10 cellular contexts compared by ENCODE assay signal in the genomic region with DNA sequence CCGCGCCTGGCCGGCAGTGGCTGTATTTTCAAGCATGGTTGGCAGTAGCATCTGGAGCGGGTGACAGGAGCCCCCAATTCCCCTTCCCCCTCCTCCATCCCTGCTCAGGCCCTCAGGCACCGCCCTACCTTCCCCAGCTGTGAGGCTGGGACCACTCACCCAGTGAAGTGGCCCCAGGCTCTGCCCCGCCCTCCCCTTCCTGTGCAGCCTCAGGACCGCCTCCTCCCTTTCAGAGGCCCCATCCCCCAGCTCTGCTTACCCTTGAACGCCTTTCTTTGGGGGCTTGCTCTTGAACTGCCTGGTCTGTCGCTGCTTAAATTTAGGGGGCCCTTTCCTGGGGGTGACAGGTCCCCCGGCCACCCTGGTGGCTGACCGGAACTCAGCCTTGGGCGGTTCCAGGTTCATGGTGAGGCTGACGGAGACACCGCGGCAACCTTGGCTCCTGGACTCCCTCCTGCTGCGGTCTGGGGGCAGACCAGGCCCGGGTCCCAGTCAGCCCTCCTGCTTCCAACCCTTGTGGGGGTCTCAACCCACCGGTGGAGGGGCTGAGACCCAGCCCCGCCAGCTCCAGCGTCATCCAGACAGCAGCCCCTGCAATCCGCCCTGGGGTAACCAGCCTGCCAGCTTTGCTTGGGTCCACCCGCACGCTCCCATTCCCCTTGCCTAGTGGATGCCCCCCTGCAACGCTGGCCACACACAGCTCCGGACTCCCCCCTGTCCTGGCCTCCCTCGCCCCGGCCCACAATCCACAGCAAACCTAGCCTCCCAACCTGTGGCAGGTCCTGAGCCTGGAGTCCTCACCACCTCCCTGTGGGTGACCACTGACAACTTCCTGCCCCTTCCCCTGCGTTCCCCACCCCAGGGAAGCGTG. TPM values are rescaled to one million over a fixed set of nuclear protein-coding genes. Genes with fewer than 3 reads are reported as not detected.
DNase-seq lines count a peak whose midpoint lies in the region; ATAC-seq, FAIRE-seq and TF ChIP-seq lines count a peak whose summit lies in the region.
"Had no signal": no experiment of that assay in that cellular context is flagged by ENCODE, and none has a peak within 500 bp of the region (broad histone marks: within the 10 kb centered on the region; RNA-seq: fewer than 3 reads in every experiment).

No MANE protein-coding gene starts in this region.

- peaks cover 13 to 15% of the 10 kb centered on the region in 2 donors for H3K27me3 Mint-ChIP-seq in CD4-positive, alpha-beta memory T cell
- peaks cover 2% of the 10 kb centered on the region for H3K27me3 Mint-ChIP-seq in H9 (ENCODE audit: low read depth)

- peak; percentile 84 for ATAC-seq in GM12878
- no peak for ATAC-seq in GM19463 (IDR thresholded peaks at IDR 0.05; ENCODE audit: unreplicated experiment)
- ATAC-seq: left cardiac atrium had no signal

- no peak overlapping the region for H4K91ac ChIP-seq in H9 (ENCODE audit: insufficient read length, low read depth, low read length)

- no peak for TF ChIP-seq POLR2A in GM12878 (IDR thresholded peaks at IDR 0.05; ENCODE audit: low read depth, low read length)

- no peak for FAIRE-seq in GM12878 (lab: Jason Lieb, UNC)

- peaks cover 4% of the 10 kb centered on the region for H3K23me2 ChIP-seq in H9 (ENCODE audit: insufficient read length, low read depth, low read length, poor library complexity, severe bottlenecking)

- H2AK5ac ChIP-seq in H9 (ENCODE audit: insufficient read length, low read length): no peak overlapping the region

- no peak overlapping the region for H2BK15ac ChIP-seq in H9 (ENCODE audit: low read depth, low read length)

- no peak for TF ChIP-seq EP300 in GM12878 (IDR thresholded peaks at IDR 0.05; ENCODE audit: borderline replicate concordance in 1 of 2, control insufficient read depth in 1 of 2, low read depth in 2 of 2, low read length in 2 of 2)

- RAD21 ChIA-PET in GM12878 (lab: Charles Lee; ENCODE audit: unreplicated experiment): no interaction called here

- no TSS peak for BruUV-seq in GM12878 (replicated peaks; lab: Mats Ljungman, UMichigan)

- no peak overlapping the region for H3K23ac ChIP-seq in H9 (ENCODE audit: insufficient read length, low read depth, low read length)

- no peaks in the 10 kb centered on the region for H3K79me1 ChIP-seq in H9 (ENCODE audit: insufficient read depth, low read depth, low read length, poor library complexity, severe bottlenecking)

- H2AFZ ChIP-seq in H9 (ENCODE audit: low read length) (no peak overlapping the region), GM12878 (ENCODE audit: control insufficient read depth, low read depth, low read length) (peak overlapping the region; percentile 53)

- no peak overlapping the region for H4K8ac ChIP-seq in H9 (replicated peaks; ENCODE audit: insufficient read length, low read depth, low read length)

- peaks cover 5 to 24% (median 9%) of the 10 kb centered on the region in 4 donors for H3K4me1 Mint-ChIP-seq in CD4-positive, alpha-beta memory T cell
- H3K4me1 Mint-ChIP-seq in H9: peaks cover 10 to 17% of the 10 kb centered on the region in 2 experiments

- no peak overlapping the region for H4K5ac ChIP-seq in H9 (ENCODE audit: insufficient read length, low read depth, low read length)

- no CpG with 5 or more reads among the region's 29 CpGs for WGBS in H9 (ENCODE audit: extremely low coverage, insufficient read length, low lambda C conversion rate)
- WGBS in GM12878 (ENCODE audit: insufficient coverage, insufficient replicate concordance, low lambda C conversion rate, missing lambda C conversion rate): 25% methylated on average over 26 of the region's 29 CpGs

- H3K18ac ChIP-seq in H9 (ENCODE audit: insufficient read length, low read depth, low read length): peak overlapping the region; percentile 25

- H3K4me3 ChIP-seq in CD4-positive, alpha-beta memory T cell (ENCODE audit: low read length in 2 of 2): no peak overlapping the region
- peak overlapping the region; percentile 61 for H3K4me3 ChIP-seq in GM12878
- peak overlapping the region; percentile 30 for H3K4me3 ChIP-seq in mononuclear cell (ENCODE audit: low read length)

- TF ChIP-seq RAD21 in GM12878 (IDR thresholded peaks at IDR 0.05; ENCODE audit: insufficient read depth, low read depth, low read length): no peak

- no peak for DNase-seq in CD4-positive, alpha-beta memory T cell
- peak; percentile 88 for DNase-seq in H9
- no peak for DNase-seq in GM12878 (ENCODE audit: low read depth, low spot score)
- DNase-seq in G401 (ENCODE audit: low spot score): no peak
- no peak for DNase-seq in cerebellum (ENCODE audit: low spot score)
- DNase-seq in stimulated activated CD4-positive, alpha-beta T cell treated with anti-CD3 and anti-CD28 coated beads, Interleukin-2, amount 100 ng/mL, for 24 hours: no peak
- DNase-seq: left cardiac atrium, transverse colon had no signal

- POLR2A ChIA-PET in CD4-positive, alpha-beta memory T cell (lab: Charles Lee; ENCODE audit: partially characterized antibody): no interaction called here
- POLR2A ChIA-PET in GM12878 (lab: Charles Lee): no interaction called here

- no peaks in the 10 kb centered on the region for H3K36me3 Mint-ChIP-seq in CD4-positive, alpha-beta memory T cell
- H3K36me3 Mint-ChIP-seq in H9 (ENCODE audit: insufficient read depth in 1 of 3, low read depth in 3 of 3): no peaks in the 10 kb centered on the region

- H3K79me2 ChIP-seq in H9 (ENCODE audit: insufficient read depth, low read length) (no peaks in the 10 kb centered on the region), GM12878 (ENCODE audit: control insufficient read depth, insufficient read depth, low read length) (no peaks in the 10 kb centered on the region)

- H3K27ac Mint-ChIP-seq in CD4-positive, alpha-beta memory T cell: peak overlapping the region in 1 of 7 donors; percentile 30
- no peak overlapping the region for H3K27ac Mint-ChIP-seq in H9

- CTCF ChIA-PET in CD4-positive, alpha-beta memory T cell (lab: Charles Lee; ENCODE audit: partially characterized antibody): no interaction called here
- CTCF ChIA-PET in GM12878 (lab: Yijun Ruan, JAX): no interaction called here

- no peaks in the 10 kb centered on the region for H3K36me3 ChIP-seq in CD4-positive, alpha-beta memory T cell (ENCODE audit: insufficient read depth, low read length)
- H3K36me3 ChIP-seq in GM12878 (ENCODE audit: control insufficient read depth in 2 of 2, insufficient read depth in 2 of 2, low read length in 1 of 2): no peaks in the 10 kb centered on the region
- H3K36me3 ChIP-seq: transverse colon had no signal

- peak overlapping the region; percentile 67 for H3K14ac ChIP-seq in H9 (ENCODE audit: insufficient read depth, low read length)

- H4K20me1 ChIP-seq in H9 (ENCODE audit: control insufficient read depth, insufficient read depth, insufficient read length) (no peaks in the 10 kb centered on the region), GM12878 (ENCODE audit: control insufficient read depth, insufficient read depth) (no peaks in the 10 kb centered on the region)

- peaks cover 0 to 4% (median 0%) of the 10 kb centered on the region in 8 donors for H3K9me3 Mint-ChIP-seq in CD4-positive, alpha-beta memory T cell
- H3K9me3 Mint-ChIP-seq in H9: no peaks in the 10 kb centered on the region; a peak in 2 of 5 replicates

- SMC1A ChIA-PET in GM12878 (lab: Charles Lee; ENCODE audit: uncharacterized antibody, unreplicated experiment): no interaction called here

- no peak overlapping the region for H2BK20ac ChIP-seq in H9 (ENCODE audit: low read depth, low read length, poor library complexity, severe bottlenecking)

- H3K27ac ChIP-seq in CD4-positive, alpha-beta memory T cell (ENCODE audit: low read depth, low read length): no peak overlapping the region
- H3K27ac ChIP-seq in H9 (ENCODE audit: insufficient read length, low read depth, low read length): no peak overlapping the region
- no peak overlapping the region for H3K27ac ChIP-seq in GM12878 (ENCODE audit: control insufficient read depth, insufficient read depth)
- H3K27ac ChIP-seq: transverse colon had no signal

- no peak overlapping the region for H2BK120ac ChIP-seq in H9 (ENCODE audit: low read depth, low read length, poor library complexity, severe bottlenecking)

- no peak for TF ChIP-seq CTCF in H9 (conservative IDR thresholded peaks at IDR 0.05)
- TF ChIP-seq CTCF in GM12878 (IDR thresholded peaks at IDR 0.05 in 2 of 3, conservative IDR thresholded peaks at IDR 0.05 in 1 of 3; ENCODE audit: control insufficient read depth in 2 of 3, extremely low read depth in 1 of 3, insufficient read depth in 1 of 3, low read depth in 3 of 3, low read length in 3 of 3): no peak

- no peak overlapping the region for H2BK5ac ChIP-seq in H9 (ENCODE audit: insufficient read length, low read length)

- no peak overlapping the region for H3K4ac ChIP-seq in H9 (ENCODE audit: low read depth, low read length)

- no peak overlapping the region for H3T11ph ChIP-seq in H9 (ENCODE audit: low read length)

- H3K27me3 ChIP-seq in CD4-positive, alpha-beta memory T cell (ENCODE audit: insufficient read depth, low read length): no peaks in the 10 kb centered on the region
- H3K27me3 ChIP-seq in H9 (ENCODE audit: insufficient read depth, low read length): no peaks in the 10 kb centered on the region; the same call in 1 of the 2 replicates
- H3K27me3 ChIP-seq in GM12878 (replicated peaks in 1 of 2; ENCODE audit: control insufficient read depth in 2 of 2, insufficient read depth in 2 of 2, low read length in 1 of 2): no peaks in the 10 kb centered on the region; a peak in 2 of 4 replicates
- peaks cover 5% of the 10 kb centered on the region for H3K27me3 ChIP-seq in mononuclear cell (ENCODE audit: insufficient read depth, low read length)

- H3K9me3 ChIP-seq in CD4-positive, alpha-beta memory T cell (ENCODE audit: control insufficient read depth in 1 of 2, low read length in 2 of 2): no peaks in the 10 kb centered on the region
- H3K9me3 ChIP-seq in H9 (ENCODE audit: control insufficient read depth, low read depth, low read length) (no peaks in the 10 kb centered on the region), GM12878 (replicated peaks; ENCODE audit: control insufficient read depth, insufficient read depth, low read length) (peaks cover 6% of the 10 kb centered on the region; the same call in 2 of the 3 replicates), mononuclear cell (ENCODE audit: low read depth, low read length) (no peaks in the 10 kb centered on the region)

- no peak overlapping the region for H2BK12ac ChIP-seq in H9 (ENCODE audit: insufficient read length, low read depth, low read length)

- in situ Hi-C loops in GM12878 (cut with MboI) (no loop called here), G401 (cut with HindIII; ENCODE audit: low sequenced_read_pairs) (no loop called here)

- peak overlapping the region in 7 of 8 donors; percentile 6 to 71 (median 48) for H3K4me3 Mint-ChIP-seq in CD4-positive, alpha-beta memory T cell
- peak overlapping the region; percentile 44 to 68; a peak in 4 of 5 replicates for H3K4me3 Mint-ChIP-seq in H9

- H3K9ac ChIP-seq in H9 (ENCODE audit: extremely low read depth, insufficient read length, low read length) (no peak overlapping the region), GM12878 (ENCODE audit: control insufficient read depth, insufficient read depth, low read length) (peak overlapping the region; percentile 32; the same call in 1 of the 2 replicates)

- peaks cover 20% of the 10 kb centered on the region for H3K4me1 ChIP-seq in CD4-positive, alpha-beta memory T cell (ENCODE audit: insufficient read depth, low read length)
- H3K4me1 ChIP-seq in H9 (ENCODE audit: insufficient read depth, low read length) (peaks cover 3% of the 10 kb centered on the region; the same call in 1 of the 2 replicates), GM12878 (ENCODE audit: control insufficient read depth, insufficient read depth, low read length) (peaks cover 8% of the 10 kb centered on the region; the same call in 1 of the 2 replicates), mononuclear cell (ENCODE audit: insufficient read depth, low read length) (peaks cover 18% of the 10 kb centered on the region)
- H3K4me1 ChIP-seq: transverse colon had no signal

- no peak overlapping the region for H3K56ac ChIP-seq in H9 (ENCODE audit: insufficient read length, low read depth, low read length)

- H3K4me2 ChIP-seq in H9 (ENCODE audit: insufficient read depth, insufficient read length, low read length): peak overlapping the region; percentile 28
- H3K4me2 ChIP-seq in GM12878 (ENCODE audit: control insufficient read depth, insufficient read depth): peak overlapping the region; percentile 73

- intact Hi-C loops in CD4-positive, alpha-beta memory T cell (cut with micrococcal nuclease): no loop called here
- intact Hi-C loops in GM12878 (cut with micrococcal nuclease; ENCODE audit: unreplicated experiment): no loop called here

RNA-seq across cellular contexts. Expression of a gene that starts 3.2 kb away (rescaled TPM):
- 1 to 10 TPM in 1 of 2 experiments, under 1 TPM in 1; 0.87 to 1.3 TPM for total RNA-seq in CD4-positive, alpha-beta memory T cell
- 1 to 10 TPM in 1 of 2 donors, under 1 TPM in 1; 0.83 to 1.2 TPM for polyA plus RNA-seq in CD4-positive, alpha-beta memory T cell
- total RNA-seq in H9 (2021) (5.7 TPM in 2 replicates), GM12878 (2014; rRNA removed) (7.8 and 12.1 TPM in 2 replicates), GM12878 (2014; rRNA removed; fragmentation: Illumina TruSeq; extraction: Trizol) (1.5 and 3.5 TPM in 2 replicates), GM12878 (2021) (6.0 and 8.3 TPM in 2 replicates), mononuclear cell (2.1 TPM), cerebellum (not detected)
- not detected in 2 replicates for total RNA-seq in GM12878 (2013; cell fraction: nucleolus; rRNA removed)
- 10.5 TPM for polyA plus RNA-seq in GM12878 (2011; ENCODE audit: low read depth)
- polyA plus RNA-seq in GM12878 (2011; rRNA removed) (0.37 and 1.8 TPM in 2 replicates), GM12878 (2014; fragmentation: Illumina TruSeq; extraction: Trizol) (7.0 and 8.0 TPM in 2 replicates), GM12878 (2014; fragmentation: Nextera tagmentation; extraction: Ambion mirVana) (under 1 TPM; 0.55 to 0.82 TPM), GM12878 (2014; rRNA removed) (10.4 and 11.1 TPM in 2 replicates), GM12878 (2016; fragmentation: Nextera tagmentation; extraction: Ambion mirVana) (1 to 10 TPM; 3.3 to 5.0 TPM)
- 1.0 and 1.3 TPM in 2 replicates for polyA plus RNA-seq in GM12878 (2011; cell fraction: cytosol; rRNA removed)
- polyA plus RNA-seq in GM12878 (2011; cell fraction: nucleus; rRNA removed): 0.87 and 0.88 TPM in 2 replicates
- polyA plus RNA-seq in GM12878 (2012): 10.7 and 14.5 TPM in 2 replicates
- polyA minus RNA-seq in GM12878 (2011; rRNA and poly(A)+ RNA removed): 0.59 and 2.0 TPM in 2 replicates
- polyA minus RNA-seq in GM12878 (2011; cell fraction: cytosol; rRNA and poly(A)+ RNA removed): not detected in 2 replicates
- polyA minus RNA-seq in GM12878 (2011; cell fraction: nucleus; rRNA and poly(A)+ RNA removed): not detected in 2 replicates
- 0.80 TPM in 1 of 2 replicates, not detected in the other for total RNA-seq in G401 (2014; rRNA removed; shearing (Covaris generic))
- total RNA-seq: transverse colon had no signal

RNA-seq across cellular contexts. Expression of a gene that starts 13.3 kb away (rescaled TPM):
- 10 to 100 TPM; 52.5 to 60.8 TPM for total RNA-seq in CD4-positive, alpha-beta memory T cell
- 10 to 100 TPM; 68.8 to 83.2 TPM for polyA plus RNA-seq in CD4-positive, alpha-beta memory T cell
- total RNA-seq in H9 (2021): 20.2 and 25.0 TPM in 2 replicates
- total RNA-seq in GM12878 (2013; cell fraction: nucleolus; rRNA removed): 25.4 and 29.4 TPM in 2 replicates
- 74.8 and 77.7 TPM in 2 replicates for total RNA-seq in GM12878 (2014; rRNA removed)
- total RNA-seq in GM12878 (2014; rRNA removed; fragmentation: Illumina TruSeq; extraction: Trizol): 14.4 and 18.4 TPM in 2 replicates
- 61.2 and 70.8 TPM in 2 replicates for total RNA-seq in GM12878 (2021)
- 14.1 TPM for polyA plus RNA-seq in GM12878 (2011; ENCODE audit: low read depth)
- 6.2 and 13.5 TPM in 2 replicates for polyA plus RNA-seq in GM12878 (2011; rRNA removed)
- polyA plus RNA-seq in GM12878 (2011; cell fraction: cytosol; rRNA removed): 24.6 and 47.1 TPM in 2 replicates
- polyA plus RNA-seq in GM12878 (2011; cell fraction: nucleus; rRNA removed): 37.2 and 39.7 TPM in 2 replicates
- 28.0 and 28.4 TPM in 2 replicates for polyA plus RNA-seq in GM12878 (2012)
- polyA plus RNA-seq in GM12878 (2014; fragmentation: Illumina TruSeq; extraction: Trizol): 3.4 and 10.2 TPM in 2 replicates
- 1 to 10 TPM; 4.6 to 9.3 TPM for polyA plus RNA-seq in GM12878 (2014; fragmentation: Nextera tagmentation; extraction: Ambion mirVana)
- 83.2 and 84.8 TPM in 2 replicates for polyA plus RNA-seq in GM12878 (2014; rRNA removed)
- 10 to 100 TPM; 74.3 to 89.5 TPM for polyA plus RNA-seq in GM12878 (2016; fragmentation: Nextera tagmentation; extraction: Ambion mirVana)
- polyA minus RNA-seq in GM12878 (2011; rRNA and poly(A)+ RNA removed): 8.5 and 18.8 TPM in 2 replicates
- 6.4 and 11.4 TPM in 2 replicates for polyA minus RNA-seq in GM12878 (2011; cell fraction: cytosol; rRNA and poly(A)+ RNA removed)
- 13.7 and 25.6 TPM in 2 replicates for polyA minus RNA-seq in GM12878 (2011; cell fraction: nucleus; rRNA and poly(A)+ RNA removed)
- total RNA-seq in mononuclear cell: 19.3 TPM
- 81.2 and 118 TPM in 2 replicates for total RNA-seq in G401 (2014; rRNA removed; shearing (Covaris generic))
- 5.5 TPM for total RNA-seq in cerebellum

RNA-seq across cellular contexts. Expression of a gene that starts 13.4 kb away (rescaled TPM):
- total RNA-seq in CD4-positive, alpha-beta memory T cell: 10 to 100 TPM; 28.0 to 29.3 TPM
- 10 to 100 TPM in 1 of 2 donors, 1 to 10 TPM in 1; 5.3 to 17.0 TPM for polyA plus RNA-seq in CD4-positive, alpha-beta memory T cell
- total RNA-seq in H9 (2021) (57.5 and 60.8 TPM in 2 replicates), GM12878 (2014; rRNA removed) (21.9 and 23.3 TPM in 2 replicates), GM12878 (2014; rRNA removed; fragmentation: Illumina TruSeq; extraction: Trizol) (18.3 and 19.6 TPM in 2 replicates), GM12878 (2021) (32.0 and 35.1 TPM in 2 replicates), mononuclear cell (4.4 TPM), cerebellum (3.3 TPM)
- 8.0 and 8.8 TPM in 2 replicates for total RNA-seq in GM12878 (2013; cell fraction: nucleolus; rRNA removed)
- 5.7 TPM for polyA plus RNA-seq in GM12878 (2011; ENCODE audit: low read depth)
- polyA plus RNA-seq in GM12878 (2011; rRNA removed) (7.7 and 13.7 TPM in 2 replicates), GM12878 (2014; fragmentation: Illumina TruSeq; extraction: Trizol) (20.9 and 32.6 TPM in 2 replicates), GM12878 (2014; fragmentation: Nextera tagmentation; extraction: Ambion mirVana) (1 to 10 TPM; 2.2 to 5.1 TPM), GM12878 (2014; rRNA removed) (33.8 and 39.3 TPM in 2 replicates), GM12878 (2016; fragmentation: Nextera tagmentation; extraction: Ambion mirVana) (10 to 100 TPM; 44.6 to 45.4 TPM)
- polyA plus RNA-seq in GM12878 (2011; cell fraction: cytosol; rRNA removed): 12.6 and 24.0 TPM in 2 replicates
- 26.3 and 30.0 TPM in 2 replicates for polyA plus RNA-seq in GM12878 (2011; cell fraction: nucleus; rRNA removed)
- polyA plus RNA-seq in GM12878 (2012): 16.2 and 24.2 TPM in 2 replicates
- polyA minus RNA-seq in GM12878 (2011; rRNA and poly(A)+ RNA removed): 3.0 and 4.8 TPM in 2 replicates
- 5.2 and 6.8 TPM in 2 replicates for polyA minus RNA-seq in GM12878 (2011; cell fraction: cytosol; rRNA and poly(A)+ RNA removed)
- 3.4 and 11.5 TPM in 2 replicates for polyA minus RNA-seq in GM12878 (2011; cell fraction: nucleus; rRNA and poly(A)+ RNA removed)
- total RNA-seq in G401 (2014; rRNA removed; shearing (Covaris generic)): 32.0 and 35.8 TPM in 2 replicates

RNA-seq across cellular contexts. Expression of a gene that starts 16.1 kb away (rescaled TPM):
- total RNA-seq in CD4-positive, alpha-beta memory T cell: 1 to 10 TPM; 1.1 to 1.2 TPM
- under 1 TPM; 0.10 to 0.24 TPM for polyA plus RNA-seq in CD4-positive, alpha-beta memory T cell
- total RNA-seq in H9 (2021) (1.2 and 1.4 TPM in 2 replicates), GM12878 (2014; rRNA removed) (0.38 and 0.40 TPM in 2 replicates), GM12878 (2014; rRNA removed; fragmentation: Illumina TruSeq; extraction: Trizol) (0.13 and 0.18 TPM in 2 replicates), GM12878 (2021) (0.41 and 0.56 TPM in 2 replicates), mononuclear cell (0.10 TPM), cerebellum (0.82 TPM)
- 3.6 and 4.7 TPM in 2 replicates for total RNA-seq in GM12878 (2013; cell fraction: nucleolus; rRNA removed)
- polyA plus RNA-seq in GM12878 (2011; ENCODE audit: low read depth): not detected
- polyA plus RNA-seq in GM12878 (2011; rRNA removed) (0.53 and 0.58 TPM in 2 replicates), GM12878 (2014; fragmentation: Illumina TruSeq; extraction: Trizol) (0.16 and 0.36 TPM in 2 replicates), GM12878 (2014; fragmentation: Nextera tagmentation; extraction: Ambion mirVana) (under 1 TPM; 0.33 to 0.45 TPM), GM12878 (2014; rRNA removed) (0.61 and 0.72 TPM in 2 replicates), GM12878 (2016; fragmentation: Nextera tagmentation; extraction: Ambion mirVana) (under 1 TPM; 0.60 to 0.82 TPM)
- 0.66 and 0.90 TPM in 2 replicates for polyA plus RNA-seq in GM12878 (2011; cell fraction: cytosol; rRNA removed)
- polyA plus RNA-seq in GM12878 (2011; cell fraction: nucleus; rRNA removed): 1.0 and 1.2 TPM in 2 replicates
- 0.39 and 0.49 TPM in 2 replicates for polyA plus RNA-seq in GM12878 (2012)
- 2.5 and 9.9 TPM in 2 replicates for polyA minus RNA-seq in GM12878 (2011; rRNA and poly(A)+ RNA removed)
- not detected in 2 replicates for polyA minus RNA-seq in GM12878 (2011; cell fraction: cytosol; rRNA and poly(A)+ RNA removed)
- polyA minus RNA-seq in GM12878 (2011; cell fraction: nucleus; rRNA and poly(A)+ RNA removed): 0.60 and 1.1 TPM in 2 replicates
- 66.8 and 98.7 TPM in 2 replicates for total RNA-seq in G401 (2014; rRNA removed; shearing (Covaris generic))

RNA-seq across cellular contexts. Expression of a gene that starts 16.2 kb away (rescaled TPM):
- total RNA-seq in CD4-positive, alpha-beta memory T cell: 100 to 1,000 TPM in 1 of 2 experiments, 10 to 100 TPM in 1; 91.0 to 105 TPM
- 10 to 100 TPM; 61.1 to 70.6 TPM for polyA plus RNA-seq in CD4-positive, alpha-beta memory T cell
- 103 and 104 TPM in 2 replicates for total RNA-seq in H9 (2021)
- total RNA-seq in GM12878 (2013; cell fraction: nucleolus; rRNA removed): 94.1 and 117 TPM in 2 replicates
- 50.6 and 54.9 TPM in 2 replicates for total RNA-seq in GM12878 (2014; rRNA removed)
- 33.4 and 37.0 TPM in 2 replicates for total RNA-seq in GM12878 (2014; rRNA removed; fragmentation: Illumina TruSeq; extraction: Trizol)
- 83.7 and 87.9 TPM in 2 replicates for total RNA-seq in GM12878 (2021)
- 17.0 TPM for polyA plus RNA-seq in GM12878 (2011; ENCODE audit: low read depth)
- polyA plus RNA-seq in GM12878 (2011; rRNA removed): 35.8 and 62.1 TPM in 2 replicates
- 69.2 and 80.3 TPM in 2 replicates for polyA plus RNA-seq in GM12878 (2011; cell fraction: cytosol; rRNA removed)
- 74.9 and 90.1 TPM in 2 replicates for polyA plus RNA-seq in GM12878 (2011; cell fraction: nucleus; rRNA removed)
- polyA plus RNA-seq in GM12878 (2012): 27.3 and 29.6 TPM in 2 replicates
- 44.2 and 48.8 TPM in 2 replicates for polyA plus RNA-seq in GM12878 (2014; fragmentation: Illumina TruSeq; extraction: Trizol)
- 1 to 10 TPM; 1.5 to 2.5 TPM for polyA plus RNA-seq in GM12878 (2014; fragmentation: Nextera tagmentation; extraction: Ambion mirVana)
- polyA plus RNA-seq in GM12878 (2014; rRNA removed): 58.9 and 73.4 TPM in 2 replicates
- polyA plus RNA-seq in GM12878 (2016; fragmentation: Nextera tagmentation; extraction: Ambion mirVana): 10 to 100 TPM; 34.9 to 47.3 TPM
- polyA minus RNA-seq in GM12878 (2011; rRNA and poly(A)+ RNA removed): 105 and 112 TPM in 2 replicates
- 40.8 and 55.3 TPM in 2 replicates for polyA minus RNA-seq in GM12878 (2011; cell fraction: cytosol; rRNA and poly(A)+ RNA removed)
- polyA minus RNA-seq in GM12878 (2011; cell fraction: nucleus; rRNA and poly(A)+ RNA removed): 21.8 and 39.4 TPM in 2 replicates
- 46.5 TPM for total RNA-seq in mononuclear cell
- 110 and 120 TPM in 2 replicates for total RNA-seq in G401 (2014; rRNA removed; shearing (Covaris generic))
- 38.6 TPM for total RNA-seq in cerebellum

Comparison
In these comparisons a context has a peak if more than half of its experiments do, and no peak if none do; other contexts are left out.
1. H3K4me3 ChIP-seq: peak in GM12878 (single experiment) and mononuclear cell (single experiment); none in CD4-positive, alpha-beta memory T cell (0 of 2).